ENCODE assay signal across 1 cellular context in the genomic region with DNA sequence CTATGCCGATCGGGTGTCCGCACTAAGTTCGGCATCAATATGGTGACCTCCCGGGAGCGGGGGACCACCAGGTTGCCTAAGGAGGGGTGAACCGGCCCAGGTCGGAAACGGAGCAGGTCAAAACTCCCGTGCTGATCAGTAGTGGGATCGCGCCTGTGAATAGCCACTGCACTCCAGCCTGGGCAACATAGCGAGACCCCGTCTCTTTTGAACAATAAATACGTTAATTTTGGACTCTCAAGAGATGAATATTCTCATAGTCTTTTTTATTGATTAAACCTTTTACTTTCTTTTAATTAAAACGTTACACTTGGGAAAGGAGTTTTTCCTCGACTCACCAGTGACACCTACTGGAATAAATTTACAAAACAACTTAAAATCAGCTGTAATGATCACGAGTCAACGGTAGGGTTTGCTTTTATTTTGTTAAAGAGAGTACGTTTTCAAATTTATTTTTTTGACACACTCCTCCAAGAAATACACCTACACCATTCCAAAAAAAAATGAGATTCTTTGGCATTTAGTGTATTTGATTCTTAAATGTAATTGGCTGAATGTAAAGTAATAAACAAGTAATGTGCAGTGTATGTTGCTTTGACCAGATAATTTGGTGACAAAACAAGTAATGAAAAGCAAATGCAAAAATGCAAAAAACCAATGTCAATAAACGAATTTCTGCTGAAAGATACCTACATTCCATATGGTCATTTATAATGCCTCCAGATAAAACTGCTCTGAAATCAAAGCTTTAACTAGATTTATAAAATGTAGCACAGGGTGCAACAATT.
TF ChIP-seq lines count a peak whose summit lies in the region.

No MANE protein-coding gene starts in this region.

TF ChIP-seq in HepG2, 621 proteins besides CTCF, POLR2A, EP300 and RAD21 (continued from another document):
- TF ChIP-seq, protein P1, sequence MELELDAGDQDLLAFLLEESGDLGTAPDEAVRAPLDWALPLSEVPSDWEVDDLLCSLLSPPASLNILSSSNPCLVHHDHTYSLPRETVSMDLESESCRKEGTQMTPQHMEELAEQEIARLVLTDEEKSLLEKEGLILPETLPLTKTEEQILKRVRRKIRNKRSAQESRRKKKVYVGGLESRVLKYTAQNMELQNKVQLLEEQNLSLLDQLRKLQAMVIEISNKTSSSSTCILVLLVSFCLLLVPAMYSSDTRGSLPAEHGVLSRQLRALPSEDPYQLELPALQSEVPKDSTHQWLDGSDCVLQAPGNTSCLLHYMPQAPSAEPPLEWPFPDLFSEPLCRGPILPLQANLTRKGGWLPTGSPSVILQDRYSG (CRISPR knock-in tag; IDR thresholded peaks at IDR 0.05) = no peak
- no peak for TF ChIP-seq SP4 (CRISPR knock-in tag; IDR thresholded peaks at IDR 0.05)
- peak; percentile 31; the same call in 1 of the 2 replicates for TF ChIP-seq ZNF878 (CRISPR knock-in tag; IDR thresholded peaks at IDR 0.05)
- no peak for TF ChIP-seq ZNF251 (CRISPR knock-in tag; IDR thresholded peaks at IDR 0.05)
- TF ChIP-seq RARA (CRISPR knock-in tag; IDR thresholded peaks at IDR 0.05) = no peak
- no peak for TF ChIP-seq LCORL (IDR thresholded peaks at IDR 0.05)
- TF ChIP-seq LCORL (CRISPR knock-in tag; IDR thresholded peaks at IDR 0.05) = 0 out of 2 replicates have a peak, but pooled peaks have one; percentile 3
- no peak for TF ChIP-seq ARNTL (CRISPR knock-in tag; IDR thresholded peaks at IDR 0.05)
- TF ChIP-seq ZC3H4 (CRISPR knock-in tag; IDR thresholded peaks at IDR 0.05; ENCODE audit: borderline replicate concordance) = no peak
- TF ChIP-seq ISX (CRISPR knock-in tag; conservative IDR thresholded peaks at IDR 0.05) = no peak
- TF ChIP-seq ZNF7 (CRISPR knock-in tag; IDR thresholded peaks at IDR 0.05) = no peak
- TF ChIP-seq ZFP62 (CRISPR knock-in tag; IDR thresholded peaks at IDR 0.05) = no peak
- no peak for TF ChIP-seq ZZZ3 (CRISPR knock-in tag; IDR thresholded peaks at IDR 0.05; ENCODE audit: borderline replicate concordance)
- TF ChIP-seq ZFAT (CRISPR knock-in tag; conservative IDR thresholded peaks at IDR 0.05) = no peak
- TF ChIP-seq ZNF260 (CRISPR knock-in tag; IDR thresholded peaks at IDR 0.05; ENCODE audit: borderline replicate concordance, low read depth) = no peak
- TF ChIP-seq, protein P2, sequence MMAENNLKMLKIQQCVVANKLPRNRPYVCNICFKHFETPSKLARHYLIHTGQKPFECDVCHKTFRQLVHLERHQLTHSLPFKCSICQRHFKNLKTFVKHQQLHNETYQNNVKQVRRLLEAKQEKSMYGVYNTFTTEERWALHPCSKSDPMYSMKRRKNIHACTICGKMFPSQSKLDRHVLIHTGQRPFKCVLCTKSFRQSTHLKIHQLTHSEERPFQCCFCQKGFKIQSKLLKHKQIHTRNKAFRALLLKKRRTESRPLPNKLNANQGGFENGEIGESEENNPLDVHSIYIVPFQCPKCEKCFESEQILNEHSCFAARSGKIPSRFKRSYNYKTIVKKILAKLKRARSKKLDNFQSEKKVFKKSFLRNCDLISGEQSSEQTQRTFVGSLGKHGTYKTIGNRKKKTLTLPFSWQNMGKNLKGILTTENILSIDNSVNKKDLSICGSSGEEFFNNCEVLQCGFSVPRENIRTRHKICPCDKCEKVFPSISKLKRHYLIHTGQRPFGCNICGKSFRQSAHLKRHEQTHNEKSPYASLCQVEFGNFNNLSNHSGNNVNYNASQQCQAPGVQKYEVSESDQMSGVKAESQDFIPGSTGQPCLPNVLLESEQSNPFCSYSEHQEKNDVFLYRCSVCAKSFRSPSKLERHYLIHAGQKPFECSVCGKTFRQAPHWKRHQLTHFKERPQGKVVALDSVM (CRISPR knock-in tag; IDR thresholded peaks at IDR 0.05) = peak; percentile 95
